Comparison of ENCODE assay signal across 1 cellular context in the genomic region with DNA sequence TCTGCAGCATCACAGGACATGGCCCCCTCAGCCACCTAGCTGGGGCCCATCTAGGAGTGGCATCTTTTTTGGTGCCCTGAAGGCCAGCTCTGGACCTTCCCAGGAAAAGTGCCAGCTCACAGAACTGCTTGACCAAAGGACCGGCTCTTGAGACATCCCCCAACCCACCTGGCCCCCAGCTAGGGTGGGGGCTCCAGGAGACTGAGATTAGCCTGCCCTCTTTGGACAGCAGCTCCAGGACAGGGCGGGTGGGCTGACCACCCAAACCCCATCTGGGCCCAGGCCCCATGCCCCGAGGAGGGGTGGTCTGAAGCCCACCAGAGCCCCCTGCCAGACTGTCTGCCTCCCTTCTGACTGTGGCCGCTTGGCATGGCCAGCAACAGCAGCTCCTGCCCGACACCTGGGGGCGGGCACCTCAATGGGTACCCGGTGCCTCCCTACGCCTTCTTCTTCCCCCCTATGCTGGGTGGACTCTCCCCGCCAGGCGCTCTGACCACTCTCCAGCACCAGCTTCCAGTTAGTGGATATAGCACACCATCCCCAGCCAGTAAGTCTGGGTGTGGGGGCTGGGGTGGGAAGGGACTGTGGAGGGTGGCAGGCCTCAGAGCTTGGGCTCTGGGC.
TF ChIP-seq lines count a peak whose summit lies in the region.

No MANE protein-coding gene starts in this region.

TF ChIP-seq in GM12878, 131 proteins besides CTCF, POLR2A, EP300 and RAD21:
- TF ChIP-seq RAD51 (IDR thresholded peaks at IDR 0.05) = no peak
- no peak for TF ChIP-seq GABPA (IDR thresholded peaks at IDR 0.05; ENCODE audit: low read depth)
- no peak for TF ChIP-seq ZNF622 (IDR thresholded peaks at IDR 0.05)
- TF ChIP-seq CBX5 (IDR thresholded peaks at IDR 0.05; ENCODE audit: low read depth) = no peak
- TF ChIP-seq, protein P1, sequence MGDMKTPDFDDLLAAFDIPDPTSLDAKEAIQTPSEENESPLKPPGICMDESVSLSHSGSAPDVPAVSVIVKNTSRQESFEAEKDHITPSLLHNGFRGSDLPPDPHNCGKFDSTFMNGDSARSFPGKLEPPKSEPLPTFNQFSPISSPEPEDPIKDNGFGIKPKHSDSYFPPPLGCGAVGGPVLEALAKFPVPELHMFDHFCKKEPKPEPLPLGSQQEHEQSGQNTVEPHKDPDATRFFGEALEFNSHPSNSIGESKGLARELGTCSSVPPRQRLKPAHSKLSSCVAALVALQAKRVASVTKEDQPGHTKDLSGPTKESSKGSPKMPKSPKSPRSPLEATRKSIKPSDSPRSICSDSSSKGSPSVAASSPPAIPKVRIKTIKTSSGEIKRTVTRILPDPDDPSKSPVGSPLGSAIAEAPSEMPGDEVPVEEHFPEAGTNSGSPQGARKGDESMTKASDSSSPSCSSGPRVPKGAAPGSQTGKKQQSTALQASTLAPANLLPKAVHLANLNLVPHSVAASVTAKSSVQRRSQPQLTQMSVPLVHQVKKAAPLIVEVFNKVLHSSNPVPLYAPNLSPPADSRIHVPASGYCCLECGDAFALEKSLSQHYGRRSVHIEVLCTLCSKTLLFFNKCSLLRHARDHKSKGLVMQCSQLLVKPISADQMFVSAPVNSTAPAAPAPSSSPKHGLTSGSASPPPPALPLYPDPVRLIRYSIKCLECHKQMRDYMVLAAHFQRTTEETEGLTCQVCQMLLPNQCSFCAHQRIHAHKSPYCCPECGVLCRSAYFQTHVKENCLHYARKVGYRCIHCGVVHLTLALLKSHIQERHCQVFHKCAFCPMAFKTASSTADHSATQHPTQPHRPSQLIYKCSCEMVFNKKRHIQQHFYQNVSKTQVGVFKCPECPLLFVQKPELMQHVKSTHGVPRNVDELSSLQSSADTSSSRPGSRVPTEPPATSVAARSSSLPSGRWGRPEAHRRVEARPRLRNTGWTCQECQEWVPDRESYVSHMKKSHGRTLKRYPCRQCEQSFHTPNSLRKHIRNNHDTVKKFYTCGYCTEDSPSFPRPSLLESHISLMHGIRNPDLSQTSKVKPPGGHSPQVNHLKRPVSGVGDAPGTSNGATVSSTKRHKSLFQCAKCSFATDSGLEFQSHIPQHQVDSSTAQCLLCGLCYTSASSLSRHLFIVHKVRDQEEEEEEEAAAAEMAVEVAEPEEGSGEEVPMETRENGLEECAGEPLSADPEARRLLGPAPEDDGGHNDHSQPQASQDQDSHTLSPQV (IDR thresholded peaks at IDR 0.05) = no peak
- no peak for TF ChIP-seq CBFB (IDR thresholded peaks at IDR 0.05; ENCODE audit: low read depth)
- TF ChIP-seq MTA3 (IDR thresholded peaks at IDR 0.05; ENCODE audit: borderline replicate concordance, low read length) = no peak
- TF ChIP-seq, protein P2, sequence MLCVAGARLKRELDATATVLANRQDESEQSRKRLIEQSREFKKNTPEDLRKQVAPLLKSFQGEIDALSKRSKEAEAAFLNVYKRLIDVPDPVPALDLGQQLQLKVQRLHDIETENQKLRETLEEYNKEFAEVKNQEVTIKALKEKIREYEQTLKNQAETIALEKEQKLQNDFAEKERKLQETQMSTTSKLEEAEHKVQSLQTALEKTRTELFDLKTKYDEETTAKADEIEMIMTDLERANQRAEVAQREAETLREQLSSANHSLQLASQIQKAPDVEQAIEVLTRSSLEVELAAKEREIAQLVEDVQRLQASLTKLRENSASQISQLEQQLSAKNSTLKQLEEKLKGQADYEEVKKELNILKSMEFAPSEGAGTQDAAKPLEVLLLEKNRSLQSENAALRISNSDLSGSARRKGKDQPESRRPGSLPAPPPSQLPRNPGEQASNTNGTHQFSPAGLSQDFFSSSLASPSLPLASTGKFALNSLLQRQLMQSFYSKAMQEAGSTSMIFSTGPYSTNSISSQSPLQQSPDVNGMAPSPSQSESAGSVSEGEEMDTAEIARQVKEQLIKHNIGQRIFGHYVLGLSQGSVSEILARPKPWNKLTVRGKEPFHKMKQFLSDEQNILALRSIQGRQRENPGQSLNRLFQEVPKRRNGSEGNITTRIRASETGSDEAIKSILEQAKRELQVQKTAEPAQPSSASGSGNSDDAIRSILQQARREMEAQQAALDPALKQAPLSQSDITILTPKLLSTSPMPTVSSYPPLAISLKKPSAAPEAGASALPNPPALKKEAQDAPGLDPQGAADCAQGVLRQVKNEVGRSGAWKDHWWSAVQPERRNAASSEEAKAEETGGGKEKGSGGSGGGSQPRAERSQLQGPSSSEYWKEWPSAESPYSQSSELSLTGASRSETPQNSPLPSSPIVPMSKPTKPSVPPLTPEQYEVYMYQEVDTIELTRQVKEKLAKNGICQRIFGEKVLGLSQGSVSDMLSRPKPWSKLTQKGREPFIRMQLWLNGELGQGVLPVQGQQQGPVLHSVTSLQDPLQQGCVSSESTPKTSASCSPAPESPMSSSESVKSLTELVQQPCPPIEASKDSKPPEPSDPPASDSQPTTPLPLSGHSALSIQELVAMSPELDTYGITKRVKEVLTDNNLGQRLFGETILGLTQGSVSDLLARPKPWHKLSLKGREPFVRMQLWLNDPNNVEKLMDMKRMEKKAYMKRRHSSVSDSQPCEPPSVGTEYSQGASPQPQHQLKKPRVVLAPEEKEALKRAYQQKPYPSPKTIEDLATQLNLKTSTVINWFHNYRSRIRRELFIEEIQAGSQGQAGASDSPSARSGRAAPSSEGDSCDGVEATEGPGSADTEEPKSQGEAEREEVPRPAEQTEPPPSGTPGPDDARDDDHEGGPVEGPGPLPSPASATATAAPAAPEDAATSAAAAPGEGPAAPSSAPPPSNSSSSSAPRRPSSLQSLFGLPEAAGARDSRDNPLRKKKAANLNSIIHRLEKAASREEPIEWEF (IDR thresholded peaks at IDR 0.05; ENCODE audit: insufficient replicate concordance, low read depth, low read length) = no peak
- no peak for TF ChIP-seq FOXK2 (IDR thresholded peaks at IDR 0.05)
- TF ChIP-seq NR2F1 (conservative IDR thresholded peaks at IDR 0.05) = no peak
- TF ChIP-seq, protein P3, sequence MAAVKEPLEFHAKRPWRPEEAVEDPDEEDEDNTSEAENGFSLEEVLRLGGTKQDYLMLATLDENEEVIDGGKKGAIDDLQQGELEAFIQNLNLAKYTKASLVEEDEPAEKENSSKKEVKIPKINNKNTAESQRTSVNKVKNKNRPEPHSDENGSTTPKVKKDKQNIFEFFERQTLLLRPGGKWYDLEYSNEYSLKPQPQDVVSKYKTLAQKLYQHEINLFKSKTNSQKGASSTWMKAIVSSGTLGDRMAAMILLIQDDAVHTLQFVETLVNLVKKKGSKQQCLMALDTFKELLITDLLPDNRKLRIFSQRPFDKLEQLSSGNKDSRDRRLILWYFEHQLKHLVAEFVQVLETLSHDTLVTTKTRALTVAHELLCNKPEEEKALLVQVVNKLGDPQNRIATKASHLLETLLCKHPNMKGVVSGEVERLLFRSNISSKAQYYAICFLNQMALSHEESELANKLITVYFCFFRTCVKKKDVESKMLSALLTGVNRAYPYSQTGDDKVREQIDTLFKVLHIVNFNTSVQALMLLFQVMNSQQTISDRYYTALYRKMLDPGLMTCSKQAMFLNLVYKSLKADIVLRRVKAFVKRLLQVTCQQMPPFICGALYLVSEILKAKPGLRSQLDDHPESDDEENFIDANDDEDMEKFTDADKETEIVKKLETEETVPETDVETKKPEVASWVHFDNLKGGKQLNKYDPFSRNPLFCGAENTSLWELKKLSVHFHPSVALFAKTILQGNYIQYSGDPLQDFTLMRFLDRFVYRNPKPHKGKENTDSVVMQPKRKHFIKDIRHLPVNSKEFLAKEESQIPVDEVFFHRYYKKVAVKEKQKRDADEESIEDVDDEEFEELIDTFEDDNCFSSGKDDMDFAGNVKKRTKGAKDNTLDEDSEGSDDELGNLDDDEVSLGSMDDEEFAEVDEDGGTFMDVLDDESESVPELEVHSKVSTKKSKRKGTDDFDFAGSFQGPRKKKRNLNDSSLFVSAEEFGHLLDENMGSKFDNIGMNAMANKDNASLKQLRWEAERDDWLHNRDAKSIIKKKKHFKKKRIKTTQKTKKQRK (IDR thresholded peaks at IDR 0.05; ENCODE audit: low read depth, low read length) = no peak
- TF ChIP-seq NR2C1 (IDR thresholded peaks at IDR 0.05) = no peak
- TF ChIP-seq, protein P4, sequence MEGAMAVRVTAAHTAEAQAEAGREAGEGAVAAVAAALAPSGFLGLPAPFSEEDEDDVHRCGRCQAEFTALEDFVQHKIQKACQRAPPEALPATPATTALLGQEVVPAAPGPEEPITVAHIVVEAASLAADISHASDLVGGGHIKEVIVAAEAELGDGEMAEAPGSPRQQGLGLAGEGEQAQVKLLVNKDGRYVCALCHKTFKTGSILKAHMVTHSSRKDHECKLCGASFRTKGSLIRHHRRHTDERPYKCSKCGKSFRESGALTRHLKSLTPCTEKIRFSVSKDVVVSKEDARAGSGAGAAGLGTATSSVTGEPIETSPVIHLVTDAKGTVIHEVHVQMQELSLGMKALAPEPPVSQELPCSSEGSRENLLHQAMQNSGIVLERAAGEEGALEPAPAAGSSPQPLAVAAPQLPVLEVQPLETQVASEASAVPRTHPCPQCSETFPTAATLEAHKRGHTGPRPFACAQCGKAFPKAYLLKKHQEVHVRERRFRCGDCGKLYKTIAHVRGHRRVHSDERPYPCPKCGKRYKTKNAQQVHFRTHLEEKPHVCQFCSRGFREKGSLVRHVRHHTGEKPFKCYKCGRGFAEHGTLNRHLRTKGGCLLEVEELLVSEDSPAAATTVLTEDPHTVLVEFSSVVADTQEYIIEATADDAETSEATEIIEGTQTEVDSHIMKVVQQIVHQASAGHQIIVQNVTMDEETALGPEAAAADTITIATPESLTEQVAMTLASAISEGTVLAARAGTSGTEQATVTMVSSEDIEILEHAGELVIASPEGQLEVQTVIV (IDR thresholded peaks at IDR 0.05; ENCODE audit: borderline replicate concordance, partially characterized antibody) = no peak
- TF ChIP-seq ZNF274 (IDR thresholded peaks at IDR 0.05; ENCODE audit: insufficient read depth, insufficient read length) = no peak
- no peak for TF ChIP-seq TCF7 (IDR thresholded peaks at IDR 0.05; ENCODE audit: borderline replicate concordance)
- TF ChIP-seq, protein P5, sequence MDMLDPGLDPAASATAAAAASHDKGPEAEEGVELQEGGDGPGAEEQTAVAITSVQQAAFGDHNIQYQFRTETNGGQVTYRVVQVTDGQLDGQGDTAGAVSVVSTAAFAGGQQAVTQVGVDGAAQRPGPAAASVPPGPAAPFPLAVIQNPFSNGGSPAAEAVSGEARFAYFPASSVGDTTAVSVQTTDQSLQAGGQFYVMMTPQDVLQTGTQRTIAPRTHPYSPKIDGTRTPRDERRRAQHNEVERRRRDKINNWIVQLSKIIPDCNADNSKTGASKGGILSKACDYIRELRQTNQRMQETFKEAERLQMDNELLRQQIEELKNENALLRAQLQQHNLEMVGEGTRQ (IDR thresholded peaks at IDR 0.05; ENCODE audit: borderline replicate concordance, low read depth, low read length) = no peak
- TF ChIP-seq, protein P6, sequence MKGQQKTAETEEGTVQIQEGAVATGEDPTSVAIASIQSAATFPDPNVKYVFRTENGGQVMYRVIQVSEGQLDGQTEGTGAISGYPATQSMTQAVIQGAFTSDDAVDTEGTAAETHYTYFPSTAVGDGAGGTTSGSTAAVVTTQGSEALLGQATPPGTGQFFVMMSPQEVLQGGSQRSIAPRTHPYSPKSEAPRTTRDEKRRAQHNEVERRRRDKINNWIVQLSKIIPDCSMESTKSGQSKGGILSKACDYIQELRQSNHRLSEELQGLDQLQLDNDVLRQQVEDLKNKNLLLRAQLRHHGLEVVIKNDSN (IDR thresholded peaks at IDR 0.05; ENCODE audit: borderline replicate concordance, extremely low read length, insufficient read depth, low read depth, low read length) = no peak
